Comparison of ENCODE assay signal across 18 cellular contexts in genomic region chr11:126925321-126926093, GRCh38.
A peak's percentile ranks its signal among the peaks of the same experiment; 100 is the strongest.
DNase-seq lines count a peak whose midpoint lies in the region; ATAC-seq and TF ChIP-seq lines count a peak whose summit lies in the region.
"Had no signal": no experiment of that assay in that cellular context is flagged by ENCODE, and none has a peak within 500 bp of the region (broad histone marks: within the 10 kb centered on the region; RNA-seq: fewer than 3 reads in every experiment).

No MANE protein-coding gene starts in this region.

- no peak overlapping the region for H3K4me3 ChIP-seq in breast epithelium
- no peak overlapping the region for H3K4me3 ChIP-seq in epithelial cell of esophagus (ENCODE audit: low read length)
- H3K4me3 ChIP-seq in CD8-positive, alpha-beta memory T cell (ENCODE audit: low read length): no peak overlapping the region
- H3K4me3 ChIP-seq: left lung, prostate gland had no signal

- intact Hi-C loops in MCF 10A (cut with micrococcal nuclease): no loop called here
- intact Hi-C loops in breast epithelium (cut with DNase I; ENCODE audit: low total_unique reads): no loop called here

- ATAC-seq in HG03280 (IDR thresholded peaks at IDR 0.05; ENCODE audit: unreplicated experiment): no peak
- ATAC-seq: left lung; stimulated activated naive B cell treated with anti-CD40 and anti-IgM and Interleukin-4, amounts not matched to agents 10 μg/mL and 1 μg/mL and 100 μg/mL, for 72 hours had no signal

- H3K36me3 ChIP-seq in breast epithelium: no peaks in the 10 kb centered on the region
- H3K36me3 ChIP-seq in CD8-positive, alpha-beta memory T cell (ENCODE audit: insufficient read depth, low read length): no peaks in the 10 kb centered on the region
- H3K36me3 ChIP-seq: left lung, prostate gland had no signal

- no peaks in the 10 kb centered on the region for H3K4me1 ChIP-seq in breast epithelium
- H3K4me1 ChIP-seq in CD8-positive, alpha-beta memory T cell (ENCODE audit: insufficient read depth, low read length): no peaks in the 10 kb centered on the region
- H3K4me1 ChIP-seq: left lung, prostate gland had no signal

- H3K27ac ChIP-seq in breast epithelium (no peak overlapping the region), substantia nigra (ENCODE audit: low read depth, low read length, poor library complexity, severe bottlenecking) (peak overlapping the region; percentile 66)
- H3K27ac ChIP-seq in CD8-positive, alpha-beta memory T cell (ENCODE audit: low read depth, low read length): no peak overlapping the region
- H3K27ac ChIP-seq: left lung, prostate gland, RWPE1 had no signal

- no peak for TF ChIP-seq CTCF in MCF 10A (IDR thresholded peaks at IDR 0.05; ENCODE audit: unreplicated experiment)
- TF ChIP-seq CTCF in breast epithelium (IDR thresholded peaks at IDR 0.05): no peak
- TF ChIP-seq CTCF in epithelial cell of esophagus (IDR thresholded peaks at IDR 0.05; ENCODE audit: insufficient read depth, low read depth, low read length, missing control alignments): no peak

- TF ChIP-seq POLR2A in breast epithelium (IDR thresholded peaks at IDR 0.05): no peak

- no TSS peak for BruUV-seq in MCF 10A (replicated peaks; lab: Mats Ljungman, UMichigan)

- POLR2A ChIA-PET in MCF 10A (lab: Yijun Ruan, JAX): no interaction called here
- POLR2A ChIA-PET in CD8-positive, alpha-beta memory T cell (lab: Charles Lee): no interaction called here

- DNase-seq in MCF 10A (ENCODE audit: unreplicated experiment) (peak; percentile 5), breast epithelium (ENCODE audit: low spot score in 2 of 2) (no peak), RPMI7951 (ENCODE audit: low read depth) (peak; percentile 13), epithelial cell of esophagus (ENCODE audit: low read depth) (peak; percentile 30), substantia nigra (lab: John Stamatoyannopoulos, UW) (peak in 11 of 49 donors; percentile 15 to 77 (median 37)), ACHN (no peak)
- DNase-seq in CD8-positive, alpha-beta memory T cell: no peak
- DNase-seq: activated effector memory CD4-positive, alpha-beta T cell treated with Interleukin-2 at 50 U/mL for 16 hours; amniotic stem cell; dermis blood vessel endothelial cell; left lung; NCI-H187; NCI-H82; stimulated activated naive B cell treated with anti-CD40 and anti-IgM and Interleukin-4, amounts not matched to agents 10 μg/mL and 1 μg/mL and 100 μg/mL, for 72 hours had no signal

- H3K9me3 ChIP-seq in breast epithelium: no peaks in the 10 kb centered on the region
- H3K9me3 ChIP-seq in CD8-positive, alpha-beta memory T cell (ENCODE audit: low read length): no peaks in the 10 kb centered on the region
- H3K9me3 ChIP-seq: left lung, prostate gland had no signal

- in situ Hi-C loops in ACHN (cut with HindIII; ENCODE audit: low pct_ligation_motif_present, low pct_unique_long_range_greater_than_20kb, low sequenced_read_pairs): no loop called here

- H3K27ac Mint-ChIP-seq in MCF 10A (ENCODE audit: low read depth, unreplicated experiment): no peak overlapping the region
- no peak overlapping the region for H3K27ac Mint-ChIP-seq in CD8-positive, alpha-beta memory T cell
- H3K27ac Mint-ChIP-seq: stimulated activated naive B cell treated with anti-CD40 and anti-IgM and Interleukin-4, amounts not matched to agents 10 μg/mL and 1 μg/mL and 100 μg/mL, for 72 hours; WTC11 had no signal

- no peaks in the 10 kb centered on the region for H3K27me3 Mint-ChIP-seq in MCF 10A (ENCODE audit: insufficient read depth, unreplicated experiment)
- peaks cover 5 to 6% of the 10 kb centered on the region in 2 donors for H3K27me3 Mint-ChIP-seq in CD8-positive, alpha-beta memory T cell

- H3K36me3 Mint-ChIP-seq in MCF 10A (ENCODE audit: insufficient read depth, unreplicated experiment): no peaks in the 10 kb centered on the region
- no peaks in the 10 kb centered on the region for H3K36me3 Mint-ChIP-seq in CD8-positive, alpha-beta memory T cell
- H3K36me3 Mint-ChIP-seq: stimulated activated naive B cell treated with anti-CD40 and anti-IgM and Interleukin-4, amounts not matched to agents 10 μg/mL and 1 μg/mL and 100 μg/mL, for 72 hours; WTC11 had no signal

- H3K4me1 Mint-ChIP-seq in MCF 10A (ENCODE audit: insufficient read depth, unreplicated experiment): no peaks in the 10 kb centered on the region
- no peaks in the 10 kb centered on the region for H3K4me1 Mint-ChIP-seq in CD8-positive, alpha-beta memory T cell
- H3K4me1 Mint-ChIP-seq: stimulated activated naive B cell treated with anti-CD40 and anti-IgM and Interleukin-4, amounts not matched to agents 10 μg/mL and 1 μg/mL and 100 μg/mL, for 72 hours had no signal

- H3K9me3 Mint-ChIP-seq in MCF 10A (ENCODE audit: unreplicated experiment): peaks cover 31% of the 10 kb centered on the region
- peaks cover 0 to 2% (median 0%) of the 10 kb centered on the region in 5 donors for H3K9me3 Mint-ChIP-seq in CD8-positive, alpha-beta memory T cell
- H3K9me3 Mint-ChIP-seq: stimulated activated naive B cell treated with anti-CD40 and anti-IgM and Interleukin-4, amounts not matched to agents 10 μg/mL and 1 μg/mL and 100 μg/mL, for 72 hours had no signal

- no peaks in the 10 kb centered on the region for H3K27me3 ChIP-seq in breast epithelium
- no peaks in the 10 kb centered on the region for H3K27me3 ChIP-seq in CD8-positive, alpha-beta memory T cell (ENCODE audit: insufficient read depth, low read length, poor library complexity, severe bottlenecking)
- H3K27me3 ChIP-seq: left lung had no signal

- no peak overlapping the region for H3K4me3 Mint-ChIP-seq in MCF 10A (ENCODE audit: unreplicated experiment)
- H3K4me3 Mint-ChIP-seq in CD8-positive, alpha-beta memory T cell: no peak overlapping the region
- H3K4me3 Mint-ChIP-seq: stimulated activated naive B cell treated with anti-CD40 and anti-IgM and Interleukin-4, amounts not matched to agents 10 μg/mL and 1 μg/mL and 100 μg/mL, for 72 hours; WTC11 had no signal

- CTCF ChIA-PET in MCF 10A (lab: Yijun Ruan, JAX): no interaction called here
- CTCF ChIA-PET in CD8-positive, alpha-beta memory T cell (lab: Charles Lee): no interaction called here

Comparison
In these comparisons a context has a peak if more than half of its experiments do, and no peak if none do; other contexts are left out.
1. DNase-seq: peak in MCF 10A (single experiment), RPMI7951 (single experiment) and epithelial cell of esophagus (single experiment); none in breast epithelium (0 of 2), ACHN (single experiment) and CD8-positive, alpha-beta memory T cell (0 of 5).